In genomic region chr3:129118745-129119144, GRCh38 we compare ENCODE assay signal across 10 cellular contexts.
DNase-seq lines count a peak whose midpoint lies in the region; ATAC-seq and TF ChIP-seq lines count a peak whose summit lies in the region.
"Had no signal": no experiment of that assay in that cellular context is flagged by ENCODE, and none has a peak within 500 bp of the region (broad histone marks: within the 10 kb centered on the region; RNA-seq: fewer than 3 reads in every experiment).

No MANE protein-coding gene starts in this region.

- H3K27ac ChIP-seq in DND-41 (ENCODE audit: low read length), result peak overlapping the region; percentile 99
- H3K27ac ChIP-seq: psoas muscle had no signal

- H3K36me3 Mint-ChIP-seq in central memory CD8-positive, alpha-beta T cell (ENCODE audit: insufficient read depth), result peaks cover 38% of the 10 kb centered on the region
- H3K36me3 Mint-ChIP-seq in nephron (ENCODE audit: low read depth), result peaks cover 16% of the 10 kb centered on the region

- peak overlapping the region; percentile 88 for H3K9ac ChIP-seq in DND-41 (ENCODE audit: low read depth, low read length)

- no peaks in the 10 kb centered on the region for H3K9me3 ChIP-seq in DND-41 (ENCODE audit: insufficient read depth, low read length, severe bottlenecking)
- H3K9me3 ChIP-seq: psoas muscle had no signal

- H3K9me3 Mint-ChIP-seq in central memory CD8-positive, alpha-beta T cell, result no peaks in the 10 kb centered on the region
- no peaks in the 10 kb centered on the region for H3K9me3 Mint-ChIP-seq in nephron

- ATAC-seq in DND-41 (ENCODE audit: insufficient read depth, low read depth), result no peak
- peak; percentile 30 for ATAC-seq in central memory CD8-positive, alpha-beta T cell (replicated peaks; ENCODE audit: extremely low read depth, poor library complexity, severe bottlenecking)
- ATAC-seq in HG03571 (IDR thresholded peaks at IDR 0.05; ENCODE audit: unreplicated experiment), result no peak
- no peak for ATAC-seq in HG03025 (IDR thresholded peaks at IDR 0.05; ENCODE audit: low FRiP score, unreplicated experiment)
- no peak for ATAC-seq in HG02623 (IDR thresholded peaks at IDR 0.05; ENCODE audit: unreplicated experiment)
- ATAC-seq: psoas muscle had no signal

- H3K4me2 ChIP-seq in DND-41 (ENCODE audit: insufficient read depth, low read length), result peak overlapping the region; percentile 95

- H2AFZ ChIP-seq in DND-41 (ENCODE audit: low read depth, low read length), result peak overlapping the region; percentile 5; the same call in 1 of the 2 replicates

- H3K27me3 ChIP-seq in DND-41 (ENCODE audit: insufficient read depth, low read length, poor library complexity), result no peaks in the 10 kb centered on the region

- H3K4me3 Mint-ChIP-seq in central memory CD8-positive, alpha-beta T cell, result peak overlapping the region; percentile 81
- H3K4me3 Mint-ChIP-seq in nephron, result peak overlapping the region; percentile 83 to 88 (median 88)

- H3K4me1 ChIP-seq in DND-41 (ENCODE audit: insufficient read depth, low read length), result peaks cover 52% of the 10 kb centered on the region

- peaks cover 28% of the 10 kb centered on the region for H3K36me3 ChIP-seq in DND-41 (ENCODE audit: insufficient read depth, low read length)

- peak overlapping the region; percentile 81 for H3K27ac Mint-ChIP-seq in central memory CD8-positive, alpha-beta T cell (ENCODE audit: low read depth)
- H3K27ac Mint-ChIP-seq in nephron, result peak overlapping the region in 2 of 3 experiments; percentile 33 to 89

- no peak for TF ChIP-seq CTCF in DND-41 (IDR thresholded peaks at IDR 0.05; ENCODE audit: borderline replicate concordance, extremely low read depth, low read length, poor library complexity, severe bottlenecking)
- no peak for TF ChIP-seq CTCF in nephron (IDR thresholded peaks at IDR 0.05; ENCODE audit: unreplicated experiment in 3 of 3)

- peaks cover 68% of the 10 kb centered on the region for H3K79me2 ChIP-seq in DND-41 (ENCODE audit: insufficient read depth, low read length)

- DNase-seq in DND-41 (peak; percentile 59), T-helper 9 cell (peak; percentile 31), islet precursor cell (no peak)
- peak in 1 of 2 donors; percentile 40 for DNase-seq in central memory CD8-positive, alpha-beta T cell (ENCODE audit: low spot score in 2 of 2)
- DNase-seq: NCI-H526 treated with DMSO at 0.1 percent for 48 hours, psoas muscle had no signal

- H3K4me3 ChIP-seq in DND-41 (ENCODE audit: low read depth in 1 of 2, low read length in 2 of 2), result peak overlapping the region in 1 of 2 experiments; percentile 82; a peak in 2 of 4 replicates

- no peaks in the 10 kb centered on the region for H3K27me3 Mint-ChIP-seq in central memory CD8-positive, alpha-beta T cell
- no peaks in the 10 kb centered on the region for H3K27me3 Mint-ChIP-seq in nephron (ENCODE audit: low read depth)

- peaks cover 8% of the 10 kb centered on the region; the same call in 1 of the 2 replicates for H4K20me1 ChIP-seq in DND-41 (ENCODE audit: insufficient read depth, low read length)

- H3K4me1 Mint-ChIP-seq in central memory CD8-positive, alpha-beta T cell, result peaks cover 63% of the 10 kb centered on the region
- peaks cover 33% of the 10 kb centered on the region for H3K4me1 Mint-ChIP-seq in nephron
